Comparison of ENCODE assay signal across 9 cellular contexts in the genomic region with DNA sequence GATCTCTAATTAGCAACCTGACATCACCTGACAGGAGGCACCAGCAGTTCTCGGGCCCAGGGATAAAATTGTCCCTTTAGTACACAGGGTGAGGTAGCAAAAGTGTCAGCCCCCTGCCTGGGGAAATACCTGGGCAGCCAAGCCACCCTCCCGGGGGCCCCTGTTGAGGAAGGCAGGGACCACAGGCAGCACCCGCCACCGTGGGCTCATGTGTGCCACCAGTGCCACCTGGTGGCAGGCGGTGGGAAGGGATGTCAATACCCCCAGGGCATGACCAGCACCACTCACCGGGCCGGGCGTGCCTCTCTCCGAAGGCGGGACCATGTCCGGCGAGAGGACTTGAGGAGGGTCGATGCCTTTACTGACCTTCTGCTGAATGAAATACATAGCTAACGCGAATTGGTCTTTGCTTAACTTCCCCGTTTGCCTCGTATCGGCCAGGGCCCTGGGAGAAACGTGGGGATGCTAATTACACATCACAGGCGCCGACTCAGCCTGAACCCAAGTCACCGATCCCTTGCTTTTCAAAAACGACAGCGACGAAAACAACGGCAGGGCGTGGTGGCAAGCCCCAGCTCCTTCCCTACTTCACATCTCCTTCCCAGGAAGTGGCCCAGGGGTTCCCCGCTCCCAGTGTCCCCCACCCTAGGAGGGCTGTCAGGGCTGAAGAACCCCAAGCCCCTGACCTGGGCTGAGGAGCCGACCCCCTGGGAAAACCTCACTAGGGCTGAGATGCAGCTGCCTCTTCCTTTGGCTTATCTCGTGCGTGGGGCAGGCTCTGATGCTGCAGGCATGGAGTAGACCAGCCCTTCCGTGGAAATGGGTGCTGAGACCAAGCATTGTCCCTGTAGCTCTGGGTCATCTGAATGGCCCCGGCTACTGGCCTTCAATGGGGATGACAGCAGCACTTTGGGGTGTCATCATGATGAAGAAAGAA. TPM values are rescaled to one million over a fixed set of nuclear protein-coding genes. Genes with fewer than 3 reads are reported as not detected.
A peak's percentile ranks its signal among the peaks of the same experiment; 100 is the strongest.
DNase-seq lines count a peak whose midpoint lies in the region; ATAC-seq and TF ChIP-seq lines count a peak whose summit lies in the region.
"Had no signal": no experiment of that assay in that cellular context is flagged by ENCODE, and none has a peak within 500 bp of the region (broad histone marks: within the 10 kb centered on the region; RNA-seq: fewer than 3 reads in every experiment).

No MANE protein-coding gene starts in this region.

- H3K9me3 ChIP-seq in endodermal cell (ENCODE audit: control insufficient read depth, low read length), result no peaks in the 10 kb centered on the region

- H3K9ac ChIP-seq in endodermal cell (ENCODE audit: extremely low read depth, low read length, poor library complexity, severe bottlenecking), result no peak overlapping the region

- no peaks in the 10 kb centered on the region for H3K27me3 Mint-ChIP-seq in endodermal cell (ENCODE audit: insufficient read depth)

- no peaks in the 10 kb centered on the region for H3K27me3 ChIP-seq in endodermal cell (ENCODE audit: control insufficient read depth, insufficient read depth, low read length, poor library complexity, severe bottlenecking)

- no peak for ATAC-seq in GM18867 (IDR thresholded peaks at IDR 0.05; ENCODE audit: unreplicated experiment)

- WGBS in endodermal cell (ENCODE audit: insufficient coverage in 1 of 2, insufficient read length in 1 of 2), 2 experiments, result 68 to 74% methylated on average over 20 to 33 of the region's 33 CpGs

- no peaks in the 10 kb centered on the region for H3K9me3 Mint-ChIP-seq in endodermal cell

- peak; percentile 93 for TF ChIP-seq CTCF in endodermal cell (conservative IDR thresholded peaks at IDR 0.05)

- H3K4me3 ChIP-seq in endodermal cell (ENCODE audit: low read length), result no peak overlapping the region
- H3K4me3 ChIP-seq: skin epidermis had no signal

- DNase-seq in SIG-M5 treated with dmso at 0.1 percent for 504 hours (lab: John Stamatoyannopoulos, UW; ENCODE audit: unreplicated experiment) (peak; percentile 23), SIG-M5 (lab: John Stamatoyannopoulos, UW) (no peak), NCI-H460 (ENCODE audit: extremely low read depth, low read depth) (peak; percentile 47), endodermal cell (peak; percentile 94), mucosa of gallbladder (ENCODE audit: low spot score) (peak; percentile 34)
- peak; percentile 27 to 55 (median 36) for DNase-seq in activated CD8-positive, alpha-beta memory T cell treated with anti-CD3 and anti-CD28 coated beads for 48 hours (ENCODE audit: low read depth in 2 of 3, low spot score in 2 of 3)
- peak; percentile 32 to 40 for DNase-seq in stimulated activated CD8-positive, alpha-beta memory T cell treated with anti-CD3 and anti-CD28 coated beads, Interleukin-7, amount 100 ng/mL, for 48 hours (ENCODE audit: extremely low read depth in 1 of 2, low read depth in 1 of 2)

- H3K4me3 Mint-ChIP-seq in endodermal cell, result no peak overlapping the region

- peaks cover 43% of the 10 kb centered on the region for H3K36me3 Mint-ChIP-seq in endodermal cell (ENCODE audit: low read depth)

- no peaks in the 10 kb centered on the region for H3K4me1 Mint-ChIP-seq in endodermal cell

- H3K36me3 ChIP-seq in endodermal cell (ENCODE audit: control insufficient read depth, insufficient read depth, low read length), result peaks cover 79% of the 10 kb centered on the region

- peak overlapping the region; percentile 75 for H3K27ac Mint-ChIP-seq in endodermal cell

- no peaks in the 10 kb centered on the region for H3K4me1 ChIP-seq in endodermal cell (ENCODE audit: control insufficient read depth, insufficient read depth, low read length)

- H3K27ac ChIP-seq in endodermal cell (ENCODE audit: low read depth, low read length), result no peak overlapping the region

RNA-seq across cellular contexts. Expression of a gene that starts 53.8 kb away (rescaled TPM):
- total RNA-seq in NCI-H460 (2014; rRNA removed; shearing (Covaris generic)), result 4.0 and 5.3 TPM in 2 replicates
- polyA plus RNA-seq in NCI-H460 (2014; cell fraction: nucleus; rRNA removed), result 3.2 and 6.6 TPM in 2 replicates
- 10 to 100 TPM; 35.1 to 43.8 TPM for total RNA-seq in endodermal cell
- 42.0 TPM for polyA plus RNA-seq in endodermal cell (2013, experiment 1 of 2)
- 38.7 TPM for polyA plus RNA-seq in endodermal cell (2013, experiment 2 of 2)
- total RNA-seq in mucosa of gallbladder, result 46.1 TPM
